ENCODE assay signal across 8 cellular contexts in genomic region chr3:124928333-124929202, GRCh38.
DNase-seq lines count a peak whose midpoint lies in the region; ATAC-seq lines count a peak whose summit lies in the region.

No MANE protein-coding gene starts in this region.

- ATAC-seq in GM18861 (IDR thresholded peaks at IDR 0.05; ENCODE audit: unreplicated experiment) (no peak), HG02840 (IDR thresholded peaks at IDR 0.05; ENCODE audit: low FRiP score, unreplicated experiment) (no peak)

- intact Hi-C loops in head of caudate nucleus (cut with DNase I), result no loop called here

- DNase-seq in DMS114 treated with DMSO at 0.1 percent for 48 hours (lab: John Stamatoyannopoulos, UW; ENCODE audit: unreplicated experiment) (peak; percentile 44), Kasumi-1 (lab: John Stamatoyannopoulos, UW) (peak; percentile 68 to 86), SHP77 treated with DMSO at 0.1 percent for 48 hours (lab: John Stamatoyannopoulos, UW) (peak; percentile 40), head of caudate nucleus (peak; percentile 8 to 83 (median 54)), retina (peak; percentile 20)
- peak; percentile 36 for DNase-seq in activated gamma-delta T cell treated with anti-CD3 and anti-CD28 coated beads, Interleukin-2, amount 50 U/mL, for 16 hours (ENCODE audit: low read depth)

Comparison
In these comparisons a context has a peak if more than half of its experiments do, and no peak if none do; other contexts are left out.
1. DNase-seq: peak in every context shown above with its lines; median percentile 77 in Kasumi-1; 54 in head of caudate nucleus; 44 in DMS114 treated with DMSO at 0.1 percent for 48 hours; 40 in SHP77 treated with DMSO at 0.1 percent for 48 hours; 36 in activated gamma-delta T cell treated with anti-CD3 and anti-CD28 coated beads, Interleukin-2, amount 50 U/mL, for 16 hours; 20 in retina.